Comparison of ENCODE assay signal across 12 cellular contexts in the genomic region with DNA sequence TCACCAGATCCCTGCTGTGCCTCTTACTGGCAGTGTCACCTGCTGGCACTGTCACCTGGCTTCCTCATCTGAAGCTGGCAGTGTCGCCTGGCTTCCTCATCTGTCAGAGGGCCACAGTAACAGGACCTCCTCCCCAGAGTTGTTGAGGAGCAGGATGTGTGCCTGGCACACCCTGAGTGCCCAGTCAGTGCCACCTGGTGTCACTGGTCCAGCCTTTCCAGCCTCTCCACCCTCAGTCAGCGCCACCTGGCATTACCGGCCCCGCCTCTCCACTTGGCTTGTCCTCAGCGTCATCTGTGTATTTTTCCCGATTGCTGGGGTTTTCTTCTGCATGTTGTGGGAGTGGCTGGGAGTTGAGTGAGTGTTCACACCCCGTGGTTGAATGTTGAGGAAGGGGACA. TPM values are rescaled to one million over a fixed set of nuclear protein-coding genes. Genes with fewer than 3 reads are reported as not detected.
A peak's percentile ranks its signal among the peaks of the same experiment; 100 is the strongest.
DNase-seq lines count a peak whose midpoint lies in the region; ATAC-seq and TF ChIP-seq lines count a peak whose summit lies in the region.
"Had no signal": no experiment of that assay in that cellular context is flagged by ENCODE, and none has a peak within 500 bp of the region (broad histone marks: within the 10 kb centered on the region; RNA-seq: fewer than 3 reads in every experiment).

No MANE protein-coding gene starts in this region.

- peaks cover 43% of the 10 kb centered on the region for H4K20me1 ChIP-seq in osteoblast (ENCODE audit: insufficient read depth, low read length)

- ATAC-seq in body of pancreas = peak; percentile 36
- ATAC-seq in GM18519 (IDR thresholded peaks at IDR 0.05; ENCODE audit: low FRiP score, unreplicated experiment) = no peak
- ATAC-seq in GM21360 (IDR thresholded peaks at IDR 0.05; ENCODE audit: unreplicated experiment) = no peak

- H3K27me3 ChIP-seq in body of pancreas (no peaks in the 10 kb centered on the region), osteoblast (ENCODE audit: insufficient read depth, low read length) (no peaks in the 10 kb centered on the region)
- H3K27me3 ChIP-seq: cardiac muscle cell, MG63, SJCRH30 had no signal

- H3K9me3 ChIP-seq in body of pancreas (no peaks in the 10 kb centered on the region), osteoblast (ENCODE audit: low read depth, low read length) (no peaks in the 10 kb centered on the region)
- H3K9me3 ChIP-seq: MG63, SJCRH30 had no signal

- TF ChIP-seq CTCF in body of pancreas (IDR thresholded peaks at IDR 0.05) (peak in 1 of 7 experiments; percentile 3), osteoblast (IDR thresholded peaks at IDR 0.05; ENCODE audit: extremely low read depth, low read depth, low read length) (no peak)

- no peak for TF ChIP-seq POLR2A in body of pancreas (IDR thresholded peaks at IDR 0.05)

- DNase-seq in NCI-H2196 (lab: John Stamatoyannopoulos, UW; ENCODE audit: unreplicated experiment) (peak; percentile 15), NCI-H2196 treated with DMSO at 0.1 percent for 48 hours (lab: John Stamatoyannopoulos, UW; ENCODE audit: unreplicated experiment) (no peak), NCI-H1105 (lab: John Stamatoyannopoulos, UW) (peak; percentile 13), body of pancreas (peak; percentile 33 to 61 (median 49)), osteoblast (ENCODE audit: insufficient read length, low spot score, missing footprints) (no peak)
- no peak for DNase-seq in stimulated activated CD4-positive, alpha-beta T cell treated with anti-CD3 and anti-CD28 coated beads, Interleukin-15, amount 100 ng/mL, for 24 hours
- DNase-seq: MG63; SJCRH30; stimulated activated CD4-positive, alpha-beta T cell treated with anti-CD3 and anti-CD28 coated beads, Interleukin-4, amount 100 ng/mL, for 1 hour had no signal

- H2AFZ ChIP-seq in osteoblast (ENCODE audit: low read length) = no peak overlapping the region

- intact Hi-C loops in body of pancreas (cut with DNase I) = loop anchor here (5.0 kb wide), 1 partner anchor 65 kb away; no protein-coding TSS in a partner anchor

- 43 to 46% methylated on average over 6 to 7 of the region's 7 CpGs for WGBS in body of pancreas, 2 donors

- H3K36me3 ChIP-seq in body of pancreas (replicated peaks in 1 of 2; ENCODE audit: insufficient read depth in 1 of 2, low read depth in 2 of 2) = no peaks in the 10 kb centered on the region
- H3K36me3 ChIP-seq in osteoblast (ENCODE audit: insufficient read depth, low read length) = peaks cover 21% of the 10 kb centered on the region

- no peak overlapping the region for H3K27ac ChIP-seq in body of pancreas
- H3K27ac ChIP-seq in osteoblast (ENCODE audit: low read depth, low read length) = peak overlapping the region; percentile 21
- H3K27ac ChIP-seq: cardiac muscle cell, SJCRH30 had no signal

- H3K4me3 ChIP-seq in body of pancreas = no peak overlapping the region
- no peak overlapping the region for H3K4me3 ChIP-seq in osteoblast (ENCODE audit: insufficient read depth, low read length)
- H3K4me3 ChIP-seq: cardiac muscle cell, MG63, SJCRH30 had no signal

- H3K4me2 ChIP-seq in osteoblast (ENCODE audit: insufficient read depth, low read length) = no peak overlapping the region

- peaks cover 84% of the 10 kb centered on the region for H3K79me2 ChIP-seq in osteoblast (ENCODE audit: insufficient read depth, low read length)

- H3K4me1 ChIP-seq in body of pancreas (peaks cover 49% of the 10 kb centered on the region), osteoblast (ENCODE audit: insufficient read depth, low read length) (peaks cover 27% of the 10 kb centered on the region)

RNA-seq across cellular contexts. Expression of a gene that starts 37.9 kb away (rescaled TPM):
- total RNA-seq in body of pancreas = 10 to 100 TPM; 24.6 to 32.3 TPM
- 41.8 and 43.1 TPM in 2 replicates for total RNA-seq in osteoblast

Comparison
In these comparisons a context has a peak if more than half of its experiments do, and no peak if none do; other contexts are left out.
1. DNase-seq: peak in NCI-H2196 (single experiment), NCI-H1105 (single experiment) and body of pancreas (4 of 4); none in NCI-H2196 treated with DMSO at 0.1 percent for 48 hours (single experiment), osteoblast (single experiment) and stimulated activated CD4-positive, alpha-beta T cell treated with anti-CD3 and anti-CD28 coated beads, Interleukin-15, amount 100 ng/mL, for 24 hours (single experiment).